14 cellular contexts compared by ENCODE assay signal in the genomic region with DNA sequence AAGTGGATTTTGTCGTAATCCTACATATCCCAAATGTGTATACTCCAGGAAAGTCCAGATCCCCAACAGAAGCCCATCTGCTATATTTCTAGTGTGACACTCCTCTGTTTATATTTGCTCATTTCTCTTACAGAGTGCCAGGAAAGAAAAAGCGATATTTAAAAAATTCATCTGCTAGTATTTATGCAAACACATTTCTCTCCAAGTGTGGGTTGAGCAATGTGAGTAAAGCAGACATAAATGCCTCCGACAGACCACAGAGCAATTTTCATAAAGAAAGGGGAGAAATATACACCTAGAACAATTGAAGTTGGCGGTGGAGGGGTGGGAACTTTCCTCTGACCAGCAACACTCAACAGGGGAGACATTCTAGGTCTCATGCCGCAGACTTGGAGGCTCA. TPM values are rescaled to one million over a fixed set of nuclear protein-coding genes. Genes with fewer than 3 reads are reported as not detected.
DNase-seq lines count a peak whose midpoint lies in the region; ATAC-seq and TF ChIP-seq lines count a peak whose summit lies in the region.
"Had no signal": no experiment of that assay in that cellular context is flagged by ENCODE, and none has a peak within 500 bp of the region (broad histone marks: within the 10 kb centered on the region; RNA-seq: fewer than 3 reads in every experiment).

No MANE protein-coding gene starts in this region.

- no peak overlapping the region for H3K27ac ChIP-seq in Karpas-422 (ENCODE audit: low read length)
- H3K27ac ChIP-seq: ascending aorta, gastrocnemius medialis, RWPE1 had no signal

- H3K9ac ChIP-seq in Karpas-422 (ENCODE audit: low read length) = no peak overlapping the region

- H3K36me3 ChIP-seq in Karpas-422 (ENCODE audit: insufficient read depth, low read length) = no peaks in the 10 kb centered on the region
- H3K36me3 ChIP-seq: ascending aorta, gastrocnemius medialis had no signal

- peaks cover 78% of the 10 kb centered on the region for H3K4me1 Mint-ChIP-seq in T-helper 17 cell
- peaks cover 95% of the 10 kb centered on the region for H3K4me1 Mint-ChIP-seq in stimulated activated effector memory CD8-positive, alpha-beta T cell treated with anti-CD3 and anti-CD28 coated beads, Interleukin-12 subunit alpha, Interleukin-12 subunit beta, amount 100 ng/mL, for 72 hours

- H3K9me3 Mint-ChIP-seq in stimulated activated effector memory CD8-positive, alpha-beta T cell treated with anti-CD3 and anti-CD28 coated beads, Interleukin-12 subunit alpha, Interleukin-12 subunit beta, amount 100 ng/mL, for 72 hours = no peaks in the 10 kb centered on the region
- H3K9me3 Mint-ChIP-seq: nephron progenitor cell had no signal

- H4K20me1 ChIP-seq in Karpas-422 (ENCODE audit: insufficient read depth, low read depth, low read length) = no peaks in the 10 kb centered on the region

- no peaks in the 10 kb centered on the region for H3K27me3 Mint-ChIP-seq in T-helper 17 cell

- no peak overlapping the region for H2AFZ ChIP-seq in Karpas-422 (ENCODE audit: low read length)

- DNase-seq in GM12865 (ENCODE audit: low read depth) = peak; percentile 77
- no peak for DNase-seq in T-helper 17 cell
- DNase-seq in fibroblast of gingiva (ENCODE audit: low read depth) = peak; percentile 68
- no peak for DNase-seq in stimulated activated effector memory CD8-positive, alpha-beta T cell treated with anti-CD3 and anti-CD28 coated beads, Interleukin-12 subunit alpha, Interleukin-12 subunit beta, amount 100 ng/mL, for 72 hours (ENCODE audit: low spot score in 2 of 2)
- no peak for DNase-seq in Right ventricle myocardium inferior (ENCODE audit: missing footprints)
- no peak for DNase-seq in NCI-H2196 treated with DMSO at 0.1 percent for 48 hours (lab: John Stamatoyannopoulos, UW; ENCODE audit: unreplicated experiment)
- no peak for DNase-seq in Karpas-422
- DNase-seq: gastrocnemius medialis, kidney glomerular epithelial cell, NCI-H1436, NCI-H510A, nephron progenitor cell had no signal

- no peak for ATAC-seq in T-helper 17 cell
- no peak for ATAC-seq in stimulated activated effector memory CD8-positive, alpha-beta T cell treated with anti-CD3 and anti-CD28 coated beads, Interleukin-12 subunit alpha, Interleukin-12 subunit beta, amount 100 ng/mL, for 72 hours
- ATAC-seq in Right ventricle myocardium inferior = no peak
- ATAC-seq: gastrocnemius medialis had no signal

- no peak overlapping the region for H3K4me2 ChIP-seq in Karpas-422 (ENCODE audit: low read depth, low read length, poor library complexity, severe bottlenecking)

- peak overlapping the region; percentile 96 for H3K27ac Mint-ChIP-seq in T-helper 17 cell
- H3K27ac Mint-ChIP-seq in stimulated activated effector memory CD8-positive, alpha-beta T cell treated with anti-CD3 and anti-CD28 coated beads, Interleukin-12 subunit alpha, Interleukin-12 subunit beta, amount 100 ng/mL, for 72 hours = peak overlapping the region; percentile 96
- H3K27ac Mint-ChIP-seq: nephron progenitor cell had no signal

- H3K9me2 ChIP-seq in Karpas-422 (replicated peaks; ENCODE audit: insufficient read depth, low read length) = no peaks in the 10 kb centered on the region

- H3K4me3 Mint-ChIP-seq in T-helper 17 cell = no peak overlapping the region
- peak overlapping the region; percentile 74 for H3K4me3 Mint-ChIP-seq in stimulated activated effector memory CD8-positive, alpha-beta T cell treated with anti-CD3 and anti-CD28 coated beads, Interleukin-12 subunit alpha, Interleukin-12 subunit beta, amount 100 ng/mL, for 72 hours
- H3K4me3 Mint-ChIP-seq: nephron progenitor cell had no signal

- peaks cover 38% of the 10 kb centered on the region for H3K4me1 ChIP-seq in Karpas-422 (ENCODE audit: low read length)

- no peak for TF ChIP-seq CTCF in GM12865 (IDR thresholded peaks at IDR 0.05; ENCODE audit: insufficient read depth, low read depth, low read length, missing control alignments)

- H3K4me3 ChIP-seq in GM12865 (ENCODE audit: low read depth, low read length) = no peak overlapping the region; the same call in 1 of the 2 replicates
- H3K4me3 ChIP-seq in Karpas-422 (ENCODE audit: low read length) = no peak overlapping the region
- H3K4me3 ChIP-seq: ascending aorta, gastrocnemius medialis had no signal

- H3K27me3 ChIP-seq in Karpas-422 (ENCODE audit: low read length) = no peaks in the 10 kb centered on the region
- H3K27me3 ChIP-seq: ascending aorta, gastrocnemius medialis had no signal

- H3K79me2 ChIP-seq in Karpas-422 (ENCODE audit: low read length) = no peaks in the 10 kb centered on the region

- H3K36me3 Mint-ChIP-seq in T-helper 17 cell (ENCODE audit: low read depth) = peaks cover 2% of the 10 kb centered on the region
- peaks cover 36% of the 10 kb centered on the region for H3K36me3 Mint-ChIP-seq in stimulated activated effector memory CD8-positive, alpha-beta T cell treated with anti-CD3 and anti-CD28 coated beads, Interleukin-12 subunit alpha, Interleukin-12 subunit beta, amount 100 ng/mL, for 72 hours

- intact Hi-C loops in Right ventricle myocardium inferior (cut with DNase I) = no loop called here

- H3K9me3 ChIP-seq in T-helper 17 cell (ENCODE audit: control insufficient read depth, low read length, poor library complexity, severe bottlenecking) (no peaks in the 10 kb centered on the region), Karpas-422 (ENCODE audit: low read length) (no peaks in the 10 kb centered on the region)
- H3K9me3 ChIP-seq: ascending aorta, gastrocnemius medialis had no signal

RNA-seq across cellular contexts. Expression of a gene that starts 22.2 kb away (rescaled TPM):
- total RNA-seq in T-helper 17 cell = 100 to 1,000 TPM; 109 to 112 TPM
- 107 TPM for total RNA-seq in Right ventricle myocardium inferior
- 12.0 and 55.3 TPM in 2 replicates for total RNA-seq in Karpas-422 (2014; rRNA removed; shearing (Covaris generic); ENCODE audit: low replicate concordance)

Comparison
In these comparisons a context has a peak if more than half of its experiments do, and no peak if none do; other contexts are left out.
1. DNase-seq: peak in GM12865 (single experiment) and fibroblast of gingiva (single experiment); none in T-helper 17 cell (0 of 3), stimulated activated effector memory CD8-positive, alpha-beta T cell treated with anti-CD3 and anti-CD28 coated beads, Interleukin-12 subunit alpha, Interleukin-12 subunit beta, amount 100 ng/mL, for 72 hours (0 of 2), Right ventricle myocardium inferior (single experiment), NCI-H2196 treated with DMSO at 0.1 percent for 48 hours (single experiment) and Karpas-422 (single experiment).